ENCODE assay signal across 2 cellular contexts in the genomic region with DNA sequence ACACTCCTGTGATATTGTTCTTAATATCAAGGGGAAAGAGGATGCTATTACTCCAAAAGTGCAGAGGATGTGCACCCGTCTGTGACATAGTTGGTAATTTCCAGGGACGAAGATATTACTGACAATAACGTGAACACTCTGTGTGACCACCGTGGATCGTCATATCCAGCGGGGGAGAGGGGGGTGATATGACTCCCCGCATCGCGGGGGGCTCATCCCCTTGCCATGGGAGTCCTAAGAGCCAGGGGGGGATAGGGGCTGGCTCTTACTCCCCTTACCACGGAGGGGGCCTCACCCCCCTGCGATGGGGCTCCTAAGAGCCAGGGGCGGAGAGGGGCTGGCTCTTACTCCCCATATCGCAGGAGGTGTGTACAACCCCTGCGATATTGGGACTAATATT. TPM values are rescaled to one million over a fixed set of nuclear protein-coding genes. Genes with fewer than 3 reads are reported as not detected.
"Had no signal": no experiment of that assay in that cellular context is flagged by ENCODE, and none has a peak within 500 bp of the region (broad histone marks: within the 10 kb centered on the region; RNA-seq: fewer than 3 reads in every experiment).

No MANE protein-coding gene starts in this region.

RNA-seq across cellular contexts. Expression of gene SYK, which starts 41.0 kb away (rescaled TPM):
- total RNA-seq: LHCN-M2, M059J had no signal
